1 cellular context compared by ENCODE assay signal in genomic region chr11:75474878-75475766, GRCh38.
A peak's percentile ranks its signal among the peaks of the same experiment; 100 is the strongest.
TF ChIP-seq lines count a peak whose summit lies in the region.

No MANE protein-coding gene starts in this region.

TF ChIP-seq in K562, 482 proteins besides CTCF, POLR2A, EP300 and RAD21 (continued from another document and continues in another):
- TF ChIP-seq MBD1 (CRISPR knock-in tag; IDR thresholded peaks at IDR 0.05) (no peak), ZNF785 (CRISPR knock-in tag; IDR thresholded peaks at IDR 0.05) (no peak), MITF (IDR thresholded peaks at IDR 0.05) (no peak), ZNF165 (CRISPR knock-in tag; IDR thresholded peaks at IDR 0.05; ENCODE audit: borderline replicate concordance) (no peak), ZBTB11 (CRISPR knock-in tag; IDR thresholded peaks at IDR 0.05) (0 out of 6 replicates have a peak, but pooled peaks of 1 of the 3 experiments have one; percentile 32), PRDM10 (IDR thresholded peaks at IDR 0.05; ENCODE audit: partially characterized antibody) (no peak), NR2C2 (CRISPR knock-in tag; IDR thresholded peaks at IDR 0.05) (no peak), NR2C2 (tag; IDR thresholded peaks at IDR 0.05) (0 out of 2 replicates have a peak, but pooled peaks have one; percentile 20), CHD1 (IDR thresholded peaks at IDR 0.05; ENCODE audit: low read length) (no peak), ZNF75A (CRISPR knock-in tag; IDR thresholded peaks at IDR 0.05) (no peak), ATF6 (CRISPR knock-in tag; IDR thresholded peaks at IDR 0.05) (no peak), NR3C1 (CRISPR knock-in tag; IDR thresholded peaks at IDR 0.05) (no peak), TFAP4 (CRISPR knock-in tag; IDR thresholded peaks at IDR 0.05; ENCODE audit: borderline replicate concordance) (peak; percentile 92), ARID3A (IDR thresholded peaks at IDR 0.05; ENCODE audit: borderline replicate concordance, low read depth, low read length) (no peak), NFE2 (IDR thresholded peaks at IDR 0.05; ENCODE audit: low read depth) (no peak), MXD1 (CRISPR knock-in tag; IDR thresholded peaks at IDR 0.05; ENCODE audit: borderline replicate concordance, poor library complexity, severe bottlenecking) (no peak), ZNF639 (CRISPR knock-in tag; conservative IDR thresholded peaks at IDR 0.05 in 1 of 2, IDR thresholded peaks at IDR 0.05 in 1 of 2) (no peak), HDAC2 (IDR thresholded peaks at IDR 0.05) (peak; percentile 84), CBFA2T2 (conservative IDR thresholded peaks at IDR 0.05) (no peak), CBX2 (IDR thresholded peaks at IDR 0.05; ENCODE audit: insufficient read depth, low read length, poor library complexity, severe bottlenecking) (no peak), U2AF1 (optimal IDR thresholded peaks at IDR 0.05; ENCODE audit: low read depth, low read length) (no peak), ZNF778 (CRISPR knock-in tag; IDR thresholded peaks at IDR 0.05) (no peak), NUFIP1 (IDR thresholded peaks at IDR 0.05; ENCODE audit: partially characterized antibody) (no peak), ESRRB (CRISPR knock-in tag; IDR thresholded peaks at IDR 0.05; ENCODE audit: borderline replicate concordance) (no peak), TGIF2 (CRISPR knock-in tag; IDR thresholded peaks at IDR 0.05) (no peak), CBX5 (IDR thresholded peaks at IDR 0.05; ENCODE audit: borderline replicate concordance, low read depth) (no peak), PYGO2 (tag; IDR thresholded peaks at IDR 0.05) (no peak), ZBTB43 (CRISPR knock-in tag; IDR thresholded peaks at IDR 0.05) (no peak), BRF1 (IDR thresholded peaks at IDR 0.05; ENCODE audit: borderline replicate concordance, extremely low read depth, insufficient read length) (no peak), SMARCA5 (IDR thresholded peaks at IDR 0.05) (peak; percentile 97), EWSR1 (IDR thresholded peaks at IDR 0.05; ENCODE audit: borderline replicate concordance, low read depth, partially characterized antibody) (no peak), PHTF2 (CRISPR knock-in tag; IDR thresholded peaks at IDR 0.05) (no peak), ZKSCAN1 (IDR thresholded peaks at IDR 0.05; ENCODE audit: low read depth, low read length) (no peak), MTA3 (IDR thresholded peaks at IDR 0.05; ENCODE audit: borderline replicate concordance) (peak; percentile 40; the same call in 1 of the 2 replicates), PPARD (CRISPR knock-in tag; IDR thresholded peaks at IDR 0.05) (no peak), STAT5B (CRISPR knock-in tag; IDR thresholded peaks at IDR 0.05) (no peak), ZBTB12 (CRISPR knock-in tag; IDR thresholded peaks at IDR 0.05) (no peak), GTF2E2 (tag; IDR thresholded peaks at IDR 0.05) (no peak), MIER1 (IDR thresholded peaks at IDR 0.05; ENCODE audit: low read depth) (no peak), ZNF354B (CRISPR knock-in tag; IDR thresholded peaks at IDR 0.05) (no peak), ADNP (tag; IDR thresholded peaks at IDR 0.05) (peak; percentile 97), BRCA1 (IDR thresholded peaks at IDR 0.05) (no peak), BRCA1 (CRISPR knock-in tag; IDR thresholded peaks at IDR 0.05) (no peak), ETV1 (tag; conservative IDR thresholded peaks at IDR 0.05; ENCODE audit: low read depth) (peak; percentile 63; the same call in 1 of the 2 replicates), ARNT (IDR thresholded peaks at IDR 0.05) (peak in 1 of 2 experiments; percentile 46; a peak in 1 of 4 replicates), DIDO1 (tag; IDR thresholded peaks at IDR 0.05; ENCODE audit: low read depth) (peak; percentile 38; the same call in 1 of the 2 replicates), ZSCAN29 (IDR thresholded peaks at IDR 0.05) (peak; percentile 33; the same call in 1 of the 2 replicates)
